ENCODE assay signal across 1 cellular context in the genomic region with DNA sequence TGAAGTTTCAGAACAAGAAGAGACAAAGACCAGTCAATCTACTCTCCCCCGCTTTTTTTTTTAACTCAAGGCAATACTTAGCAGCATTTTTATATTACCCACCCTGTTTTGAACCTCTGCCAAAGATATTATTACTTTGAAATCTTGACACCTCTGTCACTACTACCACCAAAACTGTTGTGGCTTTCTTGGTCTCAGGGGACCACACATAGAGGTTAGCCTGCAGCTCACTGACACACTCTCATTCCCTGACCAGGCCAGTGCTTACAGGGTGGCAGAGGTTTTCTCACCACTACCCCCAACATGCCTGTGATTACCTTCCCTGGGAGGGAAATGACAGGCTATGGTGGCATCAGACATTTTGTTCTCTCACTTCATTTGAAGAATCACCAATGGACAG.
TF ChIP-seq lines count a peak whose summit lies in the region.

No MANE protein-coding gene starts in this region.

TF ChIP-seq in GM12878, 131 proteins besides CTCF, POLR2A, EP300 and RAD21 (continued from another document and continues in another):
- TF ChIP-seq PRDM15 (CRISPR knock-in tag; IDR thresholded peaks at IDR 0.05) (no peak), SIN3A (IDR thresholded peaks at IDR 0.05; ENCODE audit: low read depth, low read length) (no peak), TBL1XR1 (IDR thresholded peaks at IDR 0.05; ENCODE audit: low read depth, low read length) (0 out of 2 replicates have a peak, but pooled peaks have one; percentile 44), BACH1 (IDR thresholded peaks at IDR 0.05; ENCODE audit: borderline replicate concordance) (no peak), MXI1 (IDR thresholded peaks at IDR 0.05; ENCODE audit: low read depth, low read length) (no peak), CBX3 (IDR thresholded peaks at IDR 0.05; ENCODE audit: borderline replicate concordance, low read depth) (no peak), SMC3 (IDR thresholded peaks at IDR 0.05; ENCODE audit: borderline replicate concordance, low read length) (no peak), ASH2L (IDR thresholded peaks at IDR 0.05; ENCODE audit: borderline replicate concordance, low read depth) (no peak), NFXL1 (IDR thresholded peaks at IDR 0.05; ENCODE audit: borderline replicate concordance) (no peak), ELK1 (IDR thresholded peaks at IDR 0.05; ENCODE audit: low read depth, low read length) (no peak), BCL11A (IDR thresholded peaks at IDR 0.05; ENCODE audit: low read depth, low read length) (peak; percentile 35; the same call in 1 of the 2 replicates), ZNF592 (IDR thresholded peaks at IDR 0.05) (no peak), IKZF1 (conservative IDR thresholded peaks at IDR 0.05) (peak; percentile 45; the same call in 1 of the 2 replicates), ZNF384 (IDR thresholded peaks at IDR 0.05; ENCODE audit: borderline replicate concordance, low read depth, low read length) (peak; percentile 37; the same call in 1 of the 2 replicates), PAX8 (IDR thresholded peaks at IDR 0.05) (no peak), JUNB (IDR thresholded peaks at IDR 0.05) (no peak), SMARCA5 (IDR thresholded peaks at IDR 0.05) (no peak), TCF3 (IDR thresholded peaks at IDR 0.05; ENCODE audit: borderline replicate concordance, insufficient read depth, low read depth, low read length) (no peak), NFIC (IDR thresholded peaks at IDR 0.05; ENCODE audit: low read depth, low read length) (peak; percentile 69), GABPA (IDR thresholded peaks at IDR 0.05; ENCODE audit: low read depth) (no peak), CHD2 (IDR thresholded peaks at IDR 0.05; ENCODE audit: borderline replicate concordance, low read depth, low read length) (no peak), HDAC2 (IDR thresholded peaks at IDR 0.05) (no peak), GATAD2B (conservative IDR thresholded peaks at IDR 0.05; ENCODE audit: low read depth) (no peak)
- TF ChIP-seq, protein P1, sequence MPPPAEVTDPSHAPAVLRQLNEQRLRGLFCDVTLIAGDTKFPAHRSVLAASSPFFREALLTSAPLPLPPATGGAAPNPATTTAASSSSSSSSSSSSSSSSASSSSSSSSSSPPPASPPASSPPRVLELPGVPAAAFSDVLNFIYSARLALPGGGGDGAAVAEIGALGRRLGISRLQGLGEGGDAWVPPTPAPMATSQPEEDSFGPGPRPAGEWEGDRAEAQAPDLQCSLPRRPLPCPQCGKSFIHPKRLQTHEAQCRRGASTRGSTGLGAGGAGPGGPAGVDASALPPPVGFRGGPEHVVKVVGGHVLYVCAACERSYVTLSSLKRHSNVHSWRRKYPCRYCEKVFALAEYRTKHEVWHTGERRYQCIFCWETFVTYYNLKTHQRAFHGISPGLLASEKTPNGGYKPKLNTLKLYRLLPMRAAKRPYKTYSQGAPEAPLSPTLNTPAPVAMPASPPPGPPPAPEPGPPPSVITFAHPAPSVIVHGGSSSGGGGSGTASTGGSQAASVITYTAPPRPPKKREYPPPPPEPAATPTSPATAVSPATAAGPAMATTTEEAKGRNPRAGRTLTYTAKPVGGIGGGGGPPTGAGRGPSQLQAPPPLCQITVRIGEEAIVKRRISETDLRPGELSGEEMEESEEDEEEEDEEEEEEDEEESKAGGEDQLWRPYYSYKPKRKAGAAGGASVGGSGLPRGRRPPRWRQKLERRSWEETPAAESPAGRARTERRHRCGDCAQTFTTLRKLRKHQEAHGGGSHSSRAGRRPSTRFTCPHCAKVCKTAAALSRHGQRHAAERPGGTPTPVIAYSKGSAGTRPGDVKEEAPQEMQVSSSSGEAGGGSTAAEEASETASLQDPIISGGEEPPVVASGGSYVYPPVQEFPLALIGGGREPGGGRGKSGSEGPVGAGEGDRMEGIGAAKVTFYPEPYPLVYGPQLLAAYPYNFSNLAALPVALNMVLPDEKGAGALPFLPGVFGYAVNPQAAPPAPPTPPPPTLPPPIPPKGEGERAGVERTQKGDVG (CRISPR knock-in tag; IDR thresholded peaks at IDR 0.05): no peak
- TF ChIP-seq, protein P2, sequence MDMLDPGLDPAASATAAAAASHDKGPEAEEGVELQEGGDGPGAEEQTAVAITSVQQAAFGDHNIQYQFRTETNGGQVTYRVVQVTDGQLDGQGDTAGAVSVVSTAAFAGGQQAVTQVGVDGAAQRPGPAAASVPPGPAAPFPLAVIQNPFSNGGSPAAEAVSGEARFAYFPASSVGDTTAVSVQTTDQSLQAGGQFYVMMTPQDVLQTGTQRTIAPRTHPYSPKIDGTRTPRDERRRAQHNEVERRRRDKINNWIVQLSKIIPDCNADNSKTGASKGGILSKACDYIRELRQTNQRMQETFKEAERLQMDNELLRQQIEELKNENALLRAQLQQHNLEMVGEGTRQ (IDR thresholded peaks at IDR 0.05; ENCODE audit: borderline replicate concordance, low read depth, low read length): no peak
- TF ChIP-seq, protein P3, sequence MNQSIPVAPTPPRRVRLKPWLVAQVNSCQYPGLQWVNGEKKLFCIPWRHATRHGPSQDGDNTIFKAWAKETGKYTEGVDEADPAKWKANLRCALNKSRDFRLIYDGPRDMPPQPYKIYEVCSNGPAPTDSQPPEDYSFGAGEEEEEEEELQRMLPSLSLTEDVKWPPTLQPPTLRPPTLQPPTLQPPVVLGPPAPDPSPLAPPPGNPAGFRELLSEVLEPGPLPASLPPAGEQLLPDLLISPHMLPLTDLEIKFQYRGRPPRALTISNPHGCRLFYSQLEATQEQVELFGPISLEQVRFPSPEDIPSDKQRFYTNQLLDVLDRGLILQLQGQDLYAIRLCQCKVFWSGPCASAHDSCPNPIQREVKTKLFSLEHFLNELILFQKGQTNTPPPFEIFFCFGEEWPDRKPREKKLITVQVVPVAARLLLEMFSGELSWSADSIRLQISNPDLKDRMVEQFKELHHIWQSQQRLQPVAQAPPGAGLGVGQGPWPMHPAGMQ (IDR thresholded peaks at IDR 0.05; ENCODE audit: borderline replicate concordance): no peak
- TF ChIP-seq, protein P4, sequence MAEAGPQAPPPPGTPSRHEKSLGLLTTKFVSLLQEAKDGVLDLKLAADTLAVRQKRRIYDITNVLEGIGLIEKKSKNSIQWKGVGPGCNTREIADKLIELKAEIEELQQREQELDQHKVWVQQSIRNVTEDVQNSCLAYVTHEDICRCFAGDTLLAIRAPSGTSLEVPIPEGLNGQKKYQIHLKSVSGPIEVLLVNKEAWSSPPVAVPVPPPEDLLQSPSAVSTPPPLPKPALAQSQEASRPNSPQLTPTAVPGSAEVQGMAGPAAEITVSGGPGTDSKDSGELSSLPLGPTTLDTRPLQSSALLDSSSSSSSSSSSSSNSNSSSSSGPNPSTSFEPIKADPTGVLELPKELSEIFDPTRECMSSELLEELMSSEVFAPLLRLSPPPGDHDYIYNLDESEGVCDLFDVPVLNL (IDR thresholded peaks at IDR 0.05; ENCODE audit: low read depth, low read length): no peak
- TF ChIP-seq, protein P5, sequence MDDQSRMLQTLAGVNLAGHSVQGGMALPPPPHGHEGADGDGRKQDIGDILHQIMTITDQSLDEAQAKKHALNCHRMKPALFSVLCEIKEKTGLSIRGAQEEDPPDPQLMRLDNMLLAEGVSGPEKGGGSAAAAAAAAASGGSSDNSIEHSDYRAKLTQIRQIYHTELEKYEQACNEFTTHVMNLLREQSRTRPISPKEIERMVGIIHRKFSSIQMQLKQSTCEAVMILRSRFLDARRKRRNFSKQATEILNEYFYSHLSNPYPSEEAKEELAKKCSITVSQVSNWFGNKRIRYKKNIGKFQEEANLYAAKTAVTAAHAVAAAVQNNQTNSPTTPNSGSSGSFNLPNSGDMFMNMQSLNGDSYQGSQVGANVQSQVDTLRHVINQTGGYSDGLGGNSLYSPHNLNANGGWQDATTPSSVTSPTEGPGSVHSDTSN (IDR thresholded peaks at IDR 0.05; ENCODE audit: insufficient replicate concordance, low read depth, low read length): no peak
- TF ChIP-seq, protein P6, sequence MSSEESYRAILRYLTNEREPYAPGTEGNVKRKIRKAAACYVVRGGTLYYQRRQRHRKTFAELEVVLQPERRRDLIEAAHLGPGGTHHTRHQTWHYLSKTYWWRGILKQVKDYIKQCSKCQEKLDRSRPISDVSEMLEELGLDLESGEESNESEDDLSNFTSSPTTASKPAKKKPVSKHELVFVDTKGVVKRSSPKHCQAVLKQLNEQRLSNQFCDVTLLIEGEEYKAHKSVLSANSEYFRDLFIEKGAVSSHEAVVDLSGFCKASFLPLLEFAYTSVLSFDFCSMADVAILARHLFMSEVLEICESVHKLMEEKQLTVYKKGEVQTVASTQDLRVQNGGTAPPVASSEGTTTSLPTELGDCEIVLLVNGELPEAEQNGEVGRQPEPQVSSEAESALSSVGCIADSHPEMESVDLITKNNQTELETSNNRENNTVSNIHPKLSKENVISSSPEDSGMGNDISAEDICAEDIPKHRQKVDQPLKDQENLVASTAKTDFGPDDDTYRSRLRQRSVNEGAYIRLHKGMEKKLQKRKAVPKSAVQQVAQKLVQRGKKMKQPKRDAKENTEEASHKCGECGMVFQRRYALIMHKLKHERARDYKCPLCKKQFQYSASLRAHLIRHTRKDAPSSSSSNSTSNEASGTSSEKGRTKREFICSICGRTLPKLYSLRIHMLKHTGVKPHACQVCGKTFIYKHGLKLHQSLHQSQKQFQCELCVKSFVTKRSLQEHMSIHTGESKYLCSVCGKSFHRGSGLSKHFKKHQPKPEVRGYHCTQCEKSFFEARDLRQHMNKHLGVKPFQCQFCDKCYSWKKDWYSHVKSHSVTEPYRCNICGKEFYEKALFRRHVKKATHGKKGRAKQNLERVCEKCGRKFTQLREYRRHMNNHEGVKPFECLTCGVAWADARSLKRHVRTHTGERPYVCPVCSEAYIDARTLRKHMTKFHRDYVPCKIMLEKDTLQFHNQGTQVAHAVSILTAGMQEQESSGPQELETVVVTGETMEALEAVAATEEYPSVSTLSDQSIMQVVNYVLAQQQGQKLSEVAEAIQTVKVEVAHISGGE (CRISPR knock-in tag; IDR thresholded peaks at IDR 0.05): no peak
- TF ChIP-seq, protein P7, sequence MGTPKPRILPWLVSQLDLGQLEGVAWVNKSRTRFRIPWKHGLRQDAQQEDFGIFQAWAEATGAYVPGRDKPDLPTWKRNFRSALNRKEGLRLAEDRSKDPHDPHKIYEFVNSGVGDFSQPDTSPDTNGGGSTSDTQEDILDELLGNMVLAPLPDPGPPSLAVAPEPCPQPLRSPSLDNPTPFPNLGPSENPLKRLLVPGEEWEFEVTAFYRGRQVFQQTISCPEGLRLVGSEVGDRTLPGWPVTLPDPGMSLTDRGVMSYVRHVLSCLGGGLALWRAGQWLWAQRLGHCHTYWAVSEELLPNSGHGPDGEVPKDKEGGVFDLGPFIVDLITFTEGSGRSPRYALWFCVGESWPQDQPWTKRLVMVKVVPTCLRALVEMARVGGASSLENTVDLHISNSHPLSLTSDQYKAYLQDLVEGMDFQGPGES (IDR thresholded peaks at IDR 0.05): no peak
